Comparison of ENCODE assay signal across 1 cellular context in the genomic region with DNA sequence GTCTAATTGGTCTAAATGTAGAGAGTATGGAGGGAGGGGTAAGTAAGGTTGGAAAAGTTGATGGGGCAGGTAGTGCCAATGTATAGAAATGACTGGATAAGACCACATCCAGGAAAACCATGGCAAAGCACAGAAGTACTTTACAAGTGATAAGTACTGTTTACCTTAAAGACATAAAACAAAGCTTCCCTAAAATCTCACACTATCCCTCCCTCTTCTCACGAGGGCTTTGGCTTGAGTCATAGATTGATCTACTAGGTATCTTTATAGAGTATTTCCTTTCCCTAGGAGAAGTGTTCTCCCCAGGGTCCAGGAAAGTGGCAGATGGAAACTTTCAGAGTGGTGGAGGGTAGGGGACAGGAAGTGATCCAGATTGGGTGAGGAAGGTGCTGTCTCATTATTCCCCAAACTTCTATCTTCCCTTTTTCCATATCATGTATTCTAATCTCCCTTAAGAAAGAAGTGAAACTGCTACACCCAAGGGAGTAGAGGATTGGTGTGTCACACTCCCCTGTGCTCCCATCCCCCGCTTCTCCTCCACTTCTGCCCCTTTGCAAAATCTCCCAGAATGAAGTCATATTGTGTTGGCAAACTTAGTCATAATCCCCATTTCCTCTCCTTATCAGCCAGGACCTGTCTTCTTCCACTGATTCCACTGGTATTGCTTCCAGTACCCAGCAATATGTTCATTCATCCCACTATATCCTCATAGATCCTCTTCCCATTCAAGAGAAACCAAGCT.
TF ChIP-seq lines count a peak whose summit lies in the region.

No MANE protein-coding gene starts in this region.

TF ChIP-seq in SK-N-SH treated with all-trans-retinoic acid at 6 μM for 48 hours, 23 proteins besides CTCF, POLR2A, EP300 and RAD21 (continued from another document):
- TF ChIP-seq ESRRG (CRISPR knock-in tag; IDR thresholded peaks at IDR 0.05) (no peak), OSR1 (CRISPR knock-in tag; IDR thresholded peaks at IDR 0.05) (no peak), ZFP30 (CRISPR knock-in tag; IDR thresholded peaks at IDR 0.05) (no peak), CSRNP3 (CRISPR knock-in tag; IDR thresholded peaks at IDR 0.05) (no peak), TOX (CRISPR knock-in tag; IDR thresholded peaks at IDR 0.05; ENCODE audit: borderline replicate concordance) (no peak), RARB (CRISPR knock-in tag; IDR thresholded peaks at IDR 0.05) (no peak), ZNF70 (CRISPR knock-in tag; IDR thresholded peaks at IDR 0.05) (no peak)
- TF ChIP-seq, protein P1, sequence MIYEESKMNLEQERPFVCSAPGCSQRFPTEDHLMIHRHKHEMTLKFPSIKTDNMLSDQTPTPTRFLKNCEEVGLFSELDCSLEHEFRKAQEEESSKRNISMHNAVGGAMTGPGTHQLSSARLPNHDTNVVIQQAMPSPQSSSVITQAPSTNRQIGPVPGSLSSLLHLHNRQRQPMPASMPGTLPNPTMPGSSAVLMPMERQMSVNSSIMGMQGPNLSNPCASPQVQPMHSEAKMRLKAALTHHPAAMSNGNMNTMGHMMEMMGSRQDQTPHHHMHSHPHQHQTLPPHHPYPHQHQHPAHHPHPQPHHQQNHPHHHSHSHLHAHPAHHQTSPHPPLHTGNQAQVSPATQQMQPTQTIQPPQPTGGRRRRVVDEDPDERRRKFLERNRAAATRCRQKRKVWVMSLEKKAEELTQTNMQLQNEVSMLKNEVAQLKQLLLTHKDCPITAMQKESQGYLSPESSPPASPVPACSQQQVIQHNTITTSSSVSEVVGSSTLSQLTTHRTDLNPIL (CRISPR knock-in tag; IDR thresholded peaks at IDR 0.05; ENCODE audit: low read depth), result no peak
